ENCODE assay signal across 8 cellular contexts in genomic region chr11:8338138-8338537, GRCh38.
DNase-seq lines count a peak whose midpoint lies in the region; ATAC-seq and TF ChIP-seq lines count a peak whose summit lies in the region.

No MANE protein-coding gene starts in this region.

- no peak overlapping the region for H2AK5ac ChIP-seq in mesendoderm (ENCODE audit: low read length)

- H3K36me3 ChIP-seq in PC-3 (ENCODE audit: low read depth, low read length) (no peaks in the 10 kb centered on the region), colonic mucosa (no peaks in the 10 kb centered on the region), mesendoderm (ENCODE audit: control insufficient read depth, insufficient read depth, low read length) (no peaks in the 10 kb centered on the region)

- TF ChIP-seq CTCF in PC-3 (conservative IDR thresholded peaks at IDR 0.05; ENCODE audit: low read depth, low read length), result peak; percentile 80
- TF ChIP-seq CTCF in colonic mucosa (IDR thresholded peaks at IDR 0.05), result peak; percentile 69

- no peak overlapping the region for H2BK120ac ChIP-seq in mesendoderm (ENCODE audit: low read depth, low read length)

- no peak overlapping the region for H2BK5ac ChIP-seq in mesendoderm (ENCODE audit: low read length)

- peaks cover 56% of the 10 kb centered on the region for H3K4me1 ChIP-seq in PC-3 (ENCODE audit: insufficient read depth, low read length)
- H3K4me1 ChIP-seq in colonic mucosa, result no peaks in the 10 kb centered on the region
- H3K4me1 ChIP-seq in mesendoderm (ENCODE audit: control insufficient read depth, low read depth, low read length), result peaks cover 9% of the 10 kb centered on the region

- no peak overlapping the region for H3K4me3 ChIP-seq in PC-3 (ENCODE audit: low read length)
- H3K4me3 ChIP-seq in colonic mucosa, result no peak overlapping the region
- H3K4me3 ChIP-seq in mesendoderm (ENCODE audit: low read length), result no peak overlapping the region

- H3K79me2 ChIP-seq in PC-3 (ENCODE audit: low read length), result no peaks in the 10 kb centered on the region
- no peaks in the 10 kb centered on the region for H3K79me2 ChIP-seq in mesendoderm (ENCODE audit: control insufficient read depth, insufficient read depth, low read length)

- no peaks in the 10 kb centered on the region for H4K20me1 ChIP-seq in PC-3 (ENCODE audit: low read length)

- no peak overlapping the region for H2AFZ ChIP-seq in PC-3 (ENCODE audit: low read length)

- ATAC-seq in GM21786 (IDR thresholded peaks at IDR 0.05; ENCODE audit: unreplicated experiment), result peak; percentile 64
- ATAC-seq in PC-3, result no peak; the same call in 1 of the 2 replicates
- ATAC-seq in HG02840 (IDR thresholded peaks at IDR 0.05; ENCODE audit: low FRiP score, unreplicated experiment), result no peak

- no peak overlapping the region for H3K27ac ChIP-seq in PC-3 (ENCODE audit: low read length)
- no peak overlapping the region for H3K27ac ChIP-seq in colonic mucosa
- H3K27ac ChIP-seq in mesendoderm (ENCODE audit: low read depth, low read length), result no peak overlapping the region

- H4K8ac ChIP-seq in mesendoderm (ENCODE audit: low read depth, low read length), result no peak overlapping the region

- H3K4me2 ChIP-seq in PC-3 (ENCODE audit: low read length), result no peak overlapping the region
- no peak overlapping the region for H3K4me2 ChIP-seq in mesendoderm (ENCODE audit: low read length)

- WGBS in mesendoderm (ENCODE audit: extremely low coverage, insufficient coverage, low lambda C conversion rate), result no CpG with 5 or more reads among the region's 8 CpGs

- intact Hi-C loops in PC-3 (cut with micrococcal nuclease), result no loop called here
- intact Hi-C loops in colonic mucosa (cut with DNase I), result loop anchor here (5.0 kb wide), 1 partner anchor 224 kb away; no protein-coding TSS in a partner anchor

- H3F3A ChIP-seq in PC-3 (ENCODE audit: low read length, unreplicated experiment), result no peaks in the 10 kb centered on the region

- BruUV-seq in PC-3 (replicated peaks; lab: Mats Ljungman, UMichigan), result no TSS peak

- POLR2A ChIA-PET in PC-3 (lab: Charles Lee; ENCODE audit: unreplicated experiment), result no interaction called here

- DNase-seq in Daoy (ENCODE audit: low read depth) (peak; percentile 47), PC-3 (peak; percentile 46), colonic mucosa (peak; percentile 48), mesendoderm (peak; percentile 62), NCI-H187 (lab: John Stamatoyannopoulos, UW) (no peak), epidermal melanocyte (ENCODE audit: insufficient read length, low spot score) (no peak)

- no peaks in the 10 kb centered on the region for H3K9me2 ChIP-seq in PC-3 (replicated peaks; ENCODE audit: low read length)

- CTCF ChIA-PET in PC-3 (lab: Charles Lee), result no interaction called here

- H3K9ac ChIP-seq in PC-3 (ENCODE audit: low read length) (no peak overlapping the region), colonic mucosa (ENCODE audit: low read depth in 2 of 2, low read length in 2 of 2) (no peak overlapping the region), mesendoderm (ENCODE audit: low read length) (peak overlapping the region; percentile 37)

- H3K27me3 ChIP-seq in PC-3 (ENCODE audit: low read length) (no peaks in the 10 kb centered on the region), colonic mucosa (no peaks in the 10 kb centered on the region), mesendoderm (ENCODE audit: insufficient read depth, low read length, poor library complexity) (no peaks in the 10 kb centered on the region)

- no peak overlapping the region for H3K23ac ChIP-seq in mesendoderm (ENCODE audit: low read length)

- no peak overlapping the region for H3K4ac ChIP-seq in mesendoderm (ENCODE audit: low read depth, low read length)

- H3K9me3 ChIP-seq in PC-3 (ENCODE audit: low read length) (no peaks in the 10 kb centered on the region), colonic mucosa (no peaks in the 10 kb centered on the region)

- H3K56ac ChIP-seq in mesendoderm (ENCODE audit: low read length), result peak overlapping the region; percentile 44

- no peak overlapping the region for H3K18ac ChIP-seq in mesendoderm (ENCODE audit: low read length)

- no peak overlapping the region for H2BK15ac ChIP-seq in mesendoderm (replicated peaks; ENCODE audit: low read depth)

- H3K79me1 ChIP-seq in mesendoderm (ENCODE audit: low read length), result no peaks in the 10 kb centered on the region

- no peak overlapping the region for H4K5ac ChIP-seq in mesendoderm (ENCODE audit: low read length)

Comparison
In these comparisons a context has a peak if more than half of its experiments do, and no peak if none do; other contexts are left out.
1. DNase-seq: peak in Daoy (single experiment), PC-3 (single experiment), colonic mucosa (single experiment) and mesendoderm (single experiment); none in NCI-H187 (0 of 2) and epidermal melanocyte (single experiment).